Comparison of ENCODE assay signal across 1 cellular context in the genomic region with DNA sequence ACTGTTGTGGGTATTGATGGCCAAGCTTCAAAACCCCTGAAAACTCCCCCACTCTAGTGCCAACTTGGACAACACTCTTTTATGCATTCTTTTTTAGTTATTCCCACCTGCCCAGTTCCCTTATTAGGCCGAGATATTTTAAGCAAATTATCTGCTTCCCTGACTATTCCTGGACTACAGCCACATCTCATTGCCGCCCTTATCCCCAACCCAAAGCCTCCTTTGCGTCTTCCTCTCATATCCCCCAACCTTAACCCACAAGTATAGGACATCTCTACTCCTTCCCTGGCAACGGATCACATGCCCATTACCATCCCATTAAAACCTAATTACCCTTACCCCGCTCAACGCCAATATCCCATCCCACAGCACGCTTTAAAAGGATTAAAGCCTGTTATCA. TPM values are rescaled to one million over a fixed set of nuclear protein-coding genes. Genes with fewer than 3 reads are reported as not detected.
"Had no signal": no experiment of that assay in that cellular context is flagged by ENCODE, and none has a peak within 500 bp of the region (broad histone marks: within the 10 kb centered on the region; RNA-seq: fewer than 3 reads in every experiment).

No MANE protein-coding gene starts in this region.

RNA-seq across cellular contexts. Expression of gene IL6, which starts 21.1 kb away (rescaled TPM):
- total RNA-seq: GM23338 had no signal
